12 cellular contexts compared by ENCODE assay signal in genomic region chr17:10699861-10700260, GRCh38. TPM values are rescaled to one million over a fixed set of nuclear protein-coding genes. Genes with fewer than 3 reads are reported as not detected.
DNase-seq lines count a peak whose midpoint lies in the region; ATAC-seq and TF ChIP-seq lines count a peak whose summit lies in the region.
"Had no signal": no experiment of that assay in that cellular context is flagged by ENCODE, and none has a peak within 500 bp of the region (broad histone marks: within the 10 kb centered on the region; RNA-seq: fewer than 3 reads in every experiment).

No MANE protein-coding gene starts in this region.

- no TSS peak for BruUV-seq in OCI-LY7 (replicated peaks; lab: Mats Ljungman, UMichigan)

- CTCF ChIA-PET in OCI-LY7 (lab: Charles Lee; ENCODE audit: unreplicated experiment): no interaction called here

- H3K4me1 ChIP-seq in OCI-LY7 (ENCODE audit: insufficient read depth, low read length, poor library complexity, severe bottlenecking): peaks cover 27% of the 10 kb centered on the region

- DNase-seq in activated CD4-positive, alpha-beta T cell treated with anti-CD3 and anti-CD28 coated beads, Interleukin-2, amount 10 ng/mL, durations not matched to agents 24 days and 14 days: peak; percentile 81
- no peak for DNase-seq in activated CD4-positive, alpha-beta T cell treated with anti-CD3 and anti-CD28 coated beads, Interleukin-2, amount 50 U/mL, for 48 hours
- no peak for DNase-seq in OCI-LY7 (ENCODE audit: low spot score)
- DNase-seq in central memory CD4-positive, alpha-beta T cell: peak; percentile 58
- no peak for DNase-seq in osteocyte (ENCODE audit: extremely low spot score, unreplicated experiment)
- no peak for DNase-seq in Right ventricle myocardium inferior (ENCODE audit: missing footprints)
- DNase-seq: DMS79, kidney glomerular epithelial cell, NCI-H1105 treated with DMSO at 0.1 percent for 48 hours had no signal

- POLR2A ChIA-PET in OCI-LY7 (lab: Charles Lee): interaction anchor here (0.6 kb wide), 1 partner anchor 1320 kb away, joined by 3 read pairs; no protein-coding TSS in a partner anchor

- intact Hi-C loops in activated CD4-positive, alpha-beta T cell treated with anti-CD3 and anti-CD28 coated beads, Interleukin-2, amount 10 ng/mL, durations not matched to agents 24 days and 14 days (cut with micrococcal nuclease): no loop called here
- intact Hi-C loops in OCI-LY7 (cut with micrococcal nuclease; ENCODE audit: unreplicated experiment): no loop called here
- intact Hi-C loops in Right ventricle myocardium inferior (cut with DNase I): no loop called here

- peaks cover 39% of the 10 kb centered on the region for H3K79me2 ChIP-seq in OCI-LY7 (ENCODE audit: insufficient read depth, low read depth, low read length)

- peaks cover 35% of the 10 kb centered on the region for H3K36me3 Mint-ChIP-seq in activated CD4-positive, alpha-beta T cell treated with anti-CD3 and anti-CD28 coated beads, Interleukin-2, amount 10 ng/mL, durations not matched to agents 24 days and 14 days (ENCODE audit: low read depth)
- peaks cover 6% of the 10 kb centered on the region for H3K36me3 Mint-ChIP-seq in osteocyte (ENCODE audit: unreplicated experiment)

- H3K4me3 ChIP-seq in OCI-LY7 (ENCODE audit: low read depth, low read length, poor library complexity, severe bottlenecking): no peak overlapping the region
- H3K4me3 ChIP-seq: SJSA1 had no signal

- H3K36me3 ChIP-seq in OCI-LY7 (ENCODE audit: insufficient read depth, low read length): peaks cover 9% of the 10 kb centered on the region

- peak overlapping the region; percentile 84 for H3K27ac Mint-ChIP-seq in activated CD4-positive, alpha-beta T cell treated with anti-CD3 and anti-CD28 coated beads, Interleukin-2, amount 10 ng/mL, durations not matched to agents 24 days and 14 days
- H3K27ac Mint-ChIP-seq in osteocyte (ENCODE audit: unreplicated experiment): peak overlapping the region; percentile 31

- peaks cover 44% of the 10 kb centered on the region for H3K4me1 Mint-ChIP-seq in activated CD4-positive, alpha-beta T cell treated with anti-CD3 and anti-CD28 coated beads, Interleukin-2, amount 10 ng/mL, durations not matched to agents 24 days and 14 days
- H3K4me1 Mint-ChIP-seq in osteocyte (ENCODE audit: unreplicated experiment): peaks cover 42% of the 10 kb centered on the region

- no peak overlapping the region for H3K27ac ChIP-seq in OCI-LY7 (ENCODE audit: low read depth, low read length, poor library complexity, severe bottlenecking)
- H3K27ac ChIP-seq: SJSA1 had no signal

- H3K4me3 Mint-ChIP-seq in activated CD4-positive, alpha-beta T cell treated with anti-CD3 and anti-CD28 coated beads, Interleukin-2, amount 10 ng/mL, durations not matched to agents 24 days and 14 days: peak overlapping the region; percentile 76
- no peak overlapping the region for H3K4me3 Mint-ChIP-seq in osteocyte (ENCODE audit: unreplicated experiment)

- TF ChIP-seq CTCF in OCI-LY7 (conservative IDR thresholded peaks at IDR 0.05; ENCODE audit: low read length): no peak
- TF ChIP-seq CTCF in osteocyte (IDR thresholded peaks at IDR 0.05): no peak

- H2AFZ ChIP-seq in OCI-LY7 (ENCODE audit: low read length): no peak overlapping the region

- H3K9me3 Mint-ChIP-seq in activated CD4-positive, alpha-beta T cell treated with anti-CD3 and anti-CD28 coated beads, Interleukin-2, amount 10 ng/mL, durations not matched to agents 24 days and 14 days: no peaks in the 10 kb centered on the region
- H3K9me3 Mint-ChIP-seq in osteocyte (ENCODE audit: unreplicated experiment): no peaks in the 10 kb centered on the region

- no peaks in the 10 kb centered on the region for H3K9me2 ChIP-seq in OCI-LY7 (ENCODE audit: insufficient read depth, low read length)

- ATAC-seq in HG03571 (IDR thresholded peaks at IDR 0.05; ENCODE audit: unreplicated experiment) (no peak), Right ventricle myocardium inferior (no peak), GM21526 (IDR thresholded peaks at IDR 0.05; ENCODE audit: low FRiP score, unreplicated experiment) (no peak)

- no peaks in the 10 kb centered on the region for H3K9me3 ChIP-seq in OCI-LY7 (ENCODE audit: low read length)
- H3K9me3 ChIP-seq: SJSA1 had no signal

- no peaks in the 10 kb centered on the region for H3K27me3 Mint-ChIP-seq in activated CD4-positive, alpha-beta T cell treated with anti-CD3 and anti-CD28 coated beads, Interleukin-2, amount 10 ng/mL, durations not matched to agents 24 days and 14 days
- no peaks in the 10 kb centered on the region for H3K27me3 Mint-ChIP-seq in osteocyte (ENCODE audit: unreplicated experiment)

- peak overlapping the region; percentile 45; the same call in 1 of the 2 replicates for H3K4me2 ChIP-seq in OCI-LY7 (ENCODE audit: low read length)

- H4K20me1 ChIP-seq in OCI-LY7 (ENCODE audit: insufficient read depth, low read length): 0 out of 2 replicates have a peak, but pooled peaks cover 8% of the 10 kb centered on the region

RNA-seq across cellular contexts. Expression of gene ADPRM, which starts 2.5 kb away (rescaled TPM):
- 10.0 and 11.9 TPM in 2 replicates for total RNA-seq in activated CD4-positive, alpha-beta T cell treated with anti-CD3 and anti-CD28 coated beads, Interleukin-2, amount 10 ng/mL, durations not matched to agents 24 days and 14 days
- total RNA-seq in OCI-LY7 (2014; rRNA removed; shearing (Covaris generic)): 5.3 and 5.5 TPM in 2 replicates
- 6.5 and 7.0 TPM in 2 replicates for total RNA-seq in OCI-LY7 (2022)
- 12.7 and 13.1 TPM in 2 replicates for total RNA-seq in osteocyte
- total RNA-seq in Right ventricle myocardium inferior: 3.8 TPM

RNA-seq across cellular contexts. Expression of gene SCO1, which starts 2.5 kb away (rescaled TPM):
- 43.4 and 44.9 TPM in 2 replicates for total RNA-seq in activated CD4-positive, alpha-beta T cell treated with anti-CD3 and anti-CD28 coated beads, Interleukin-2, amount 10 ng/mL, durations not matched to agents 24 days and 14 days
- 37.5 and 44.4 TPM in 2 replicates for total RNA-seq in OCI-LY7 (2014; rRNA removed; shearing (Covaris generic))
- total RNA-seq in OCI-LY7 (2022) (31.0 and 32.2 TPM in 2 replicates), osteocyte (26.8 and 27.4 TPM in 2 replicates), Right ventricle myocardium inferior (30.9 TPM)

RNA-seq across cellular contexts. Expression of gene TMEM220, which starts 30.0 kb away (rescaled TPM):
- total RNA-seq in activated CD4-positive, alpha-beta T cell treated with anti-CD3 and anti-CD28 coated beads, Interleukin-2, amount 10 ng/mL, durations not matched to agents 24 days and 14 days: 0.56 and 1.3 TPM in 2 replicates
- not detected in 2 replicates for total RNA-seq in OCI-LY7 (2014; rRNA removed; shearing (Covaris generic))
- total RNA-seq in OCI-LY7 (2022) (not detected in 2 replicates), osteocyte (6.8 and 8.1 TPM in 2 replicates), Right ventricle myocardium inferior (9.8 TPM)

RNA-seq across cellular contexts. Expression of gene MYH3, which starts 42.8 kb away (rescaled TPM):
- total RNA-seq in activated CD4-positive, alpha-beta T cell treated with anti-CD3 and anti-CD28 coated beads, Interleukin-2, amount 10 ng/mL, durations not matched to agents 24 days and 14 days: 7.0 and 8.1 TPM in 2 replicates
- total RNA-seq in OCI-LY7 (2014; rRNA removed; shearing (Covaris generic)): 4.2 and 6.5 TPM in 2 replicates
- total RNA-seq in OCI-LY7 (2022) (5.1 and 5.9 TPM in 2 replicates), osteocyte (2.4 and 3.2 TPM in 2 replicates), Right ventricle myocardium inferior (0.43 TPM)

Comparison
In these comparisons a context has a peak if more than half of its experiments do, and no peak if none do; other contexts are left out.
1. DNase-seq: peak in activated CD4-positive, alpha-beta T cell treated with anti-CD3 and anti-CD28 coated beads, Interleukin-2, amount 10 ng/mL, durations not matched to agents 24 days and 14 days (single experiment) and central memory CD4-positive, alpha-beta T cell (single experiment); none in activated CD4-positive, alpha-beta T cell treated with anti-CD3 and anti-CD28 coated beads, Interleukin-2, amount 50 U/mL, for 48 hours (0 of 2), OCI-LY7 (single experiment), osteocyte (single experiment) and Right ventricle myocardium inferior (single experiment).